ENCODE assay signal across 11 cellular contexts in genomic region chr6:11194399-11195274, GRCh38. TPM values are rescaled to one million over a fixed set of nuclear protein-coding genes. Genes with fewer than 3 reads are reported as not detected.
DNase-seq lines count a peak whose midpoint lies in the region; ATAC-seq and TF ChIP-seq lines count a peak whose summit lies in the region.
"Had no signal": no experiment of that assay in that cellular context is flagged by ENCODE, and none has a peak within 500 bp of the region (broad histone marks: within the 10 kb centered on the region; RNA-seq: fewer than 3 reads in every experiment).

No MANE protein-coding gene starts in this region.

- H3K4me3 Mint-ChIP-seq in naive thymus-derived CD4-positive, alpha-beta T cell, result no peak overlapping the region

- no peak overlapping the region for H3K4ac ChIP-seq in neuronal stem cell (ENCODE audit: low read length)

- DNase-seq in A673 (ENCODE audit: low spot score) (peak; percentile 91), adipocyte (ENCODE audit: low read depth) (peak; percentile 93), fibroblast of the conjunctiva (ENCODE audit: low read depth) (peak; percentile 88), neuronal stem cell (ENCODE audit: low spot score) (no peak), germinal center (ENCODE audit: low spot score) (no peak), NCI-H510A treated with DMSO at 0.1 percent for 48 hours (lab: John Stamatoyannopoulos, UW) (no peak)
- DNase-seq in activated effector memory CD4-positive, alpha-beta T cell treated with anti-CD3 and anti-CD28 coated beads, Interleukin-2, amount 50 U/mL, for 16 hours, result no peak
- no peak for DNase-seq in naive thymus-derived CD4-positive, alpha-beta T cell
- DNase-seq: AML-193 had no signal

- H3K14ac ChIP-seq in neuronal stem cell (ENCODE audit: low read length), result no peak overlapping the region

- no peak overlapping the region for H2BK12ac ChIP-seq in neuronal stem cell (ENCODE audit: low read length)

- H3K36me3 ChIP-seq in A673 (ENCODE audit: insufficient read depth, low read length, poor library complexity, severe bottlenecking) (no peaks in the 10 kb centered on the region), adipocyte (ENCODE audit: control insufficient read depth, insufficient read depth, low read length, severe bottlenecking) (peaks cover 56% of the 10 kb centered on the region), neuronal stem cell (replicated peaks in 1 of 2; ENCODE audit: control insufficient read depth in 2 of 2, insufficient read depth in 2 of 2, low read length in 2 of 2) (peaks cover 15 to 73% of the 10 kb centered on the region in 2 donors)
- H3K36me3 ChIP-seq in naive thymus-derived CD4-positive, alpha-beta T cell (ENCODE audit: control insufficient read depth in 2 of 3, insufficient read depth in 3 of 3, low read length in 3 of 3), result peaks cover 0 to 24% (median 8%) of the 10 kb centered on the region in 3 experiments

- POLR2A ChIA-PET in A673 (lab: Charles Lee; ENCODE audit: low non-redundant PET), result no interaction called here
- POLR2A ChIA-PET in naive thymus-derived CD4-positive, alpha-beta T cell (lab: Charles Lee), result no interaction called here

- intact Hi-C loops in A673 (cut with micrococcal nuclease; ENCODE audit: unreplicated experiment), result no loop called here
- intact Hi-C loops in naive thymus-derived CD4-positive, alpha-beta T cell (cut with micrococcal nuclease), result no loop called here

- H3K9me3 Mint-ChIP-seq in naive thymus-derived CD4-positive, alpha-beta T cell, result peaks cover 0 to 5% (median 0%) of the 10 kb centered on the region in 11 donors

- peaks cover 10 to 44% (median 25%) of the 10 kb centered on the region in 7 donors for H3K4me1 Mint-ChIP-seq in naive thymus-derived CD4-positive, alpha-beta T cell

- CTCF ChIA-PET in A673 (lab: Charles Lee), result no interaction called here
- CTCF ChIA-PET in naive thymus-derived CD4-positive, alpha-beta T cell (lab: Charles Lee), result interaction anchor here (0.5 kb wide), 1 partner anchor 48 kb away, joined by 3 read pairs; no protein-coding TSS in a partner anchor

- no peak overlapping the region for H2BK120ac ChIP-seq in neuronal stem cell (ENCODE audit: low read depth, low read length)

- H3K9me3 ChIP-seq in A673 (ENCODE audit: low read depth, low read length, poor library complexity, severe bottlenecking) (no peaks in the 10 kb centered on the region), adipocyte (ENCODE audit: control insufficient read depth, low read length) (no peaks in the 10 kb centered on the region), neuronal stem cell (replicated peaks in 1 of 2; ENCODE audit: control insufficient read depth in 2 of 2, insufficient read depth in 1 of 2, low read depth in 1 of 2, low read length in 2 of 2) (peaks cover 4 to 13% of the 10 kb centered on the region in 2 donors)
- no peaks in the 10 kb centered on the region for H3K9me3 ChIP-seq in naive thymus-derived CD4-positive, alpha-beta T cell (ENCODE audit: control insufficient read depth in 2 of 3, low read length in 3 of 3)
- H3K9me3 ChIP-seq: neutrophil had no signal

- no peak overlapping the region for H2AFZ ChIP-seq in neuronal stem cell (ENCODE audit: low read length)

- H3K27ac ChIP-seq in A673 (ENCODE audit: low read depth, low read length, poor library complexity, severe bottlenecking) (peak overlapping the region; percentile 66), neuronal stem cell (replicated peaks; ENCODE audit: low read length) (peak overlapping the region; percentile 17)
- H3K27ac ChIP-seq in naive thymus-derived CD4-positive, alpha-beta T cell (ENCODE audit: low read depth, low read length), result no peak overlapping the region
- H3K27ac ChIP-seq: neutrophil had no signal

- BruUV-seq in A673 (replicated peaks; lab: Mats Ljungman, UMichigan), result no TSS peak

- H3K18ac ChIP-seq in neuronal stem cell (ENCODE audit: low read length), result no peak overlapping the region

- H3K27me3 ChIP-seq in A673 (replicated peaks; ENCODE audit: insufficient read depth, low read depth, low read length, poor library complexity), result no peaks in the 10 kb centered on the region
- no peaks in the 10 kb centered on the region for H3K27me3 ChIP-seq in adipocyte (replicated peaks; ENCODE audit: control insufficient read depth, insufficient read depth, low read length)
- H3K27me3 ChIP-seq in neuronal stem cell (ENCODE audit: control insufficient read depth in 3 of 3, insufficient read depth in 3 of 3, low read depth in 1 of 3, low read length in 3 of 3), result no peaks in the 10 kb centered on the region
- no peaks in the 10 kb centered on the region for H3K27me3 ChIP-seq in naive thymus-derived CD4-positive, alpha-beta T cell (ENCODE audit: control insufficient read depth in 2 of 2, insufficient read depth in 2 of 2, low read length in 2 of 2)
- H3K27me3 ChIP-seq: neutrophil had no signal

- no peak overlapping the region for H2BK15ac ChIP-seq in neuronal stem cell (ENCODE audit: low read length)

- no peak overlapping the region for H4K91ac ChIP-seq in neuronal stem cell (ENCODE audit: low read depth, low read length, poor library complexity)

- peaks cover 17 to 69% (median 55%) of the 10 kb centered on the region in 5 donors for H3K36me3 Mint-ChIP-seq in naive thymus-derived CD4-positive, alpha-beta T cell

- no peaks in the 10 kb centered on the region for H3K79me1 ChIP-seq in neuronal stem cell (ENCODE audit: low read depth, low read length)

- H3K27ac Mint-ChIP-seq in naive thymus-derived CD4-positive, alpha-beta T cell, result peak overlapping the region in 1 of 9 donors; percentile 59

- H3K9ac ChIP-seq in adipocyte (ENCODE audit: low read length) (no peak overlapping the region), neuronal stem cell (ENCODE audit: low read depth, low read length, poor library complexity) (no peak overlapping the region)

- H2BK5ac ChIP-seq in neuronal stem cell (ENCODE audit: low read length), result no peak overlapping the region

- H3K4me1 ChIP-seq in A673 (ENCODE audit: insufficient read depth, low read length, poor library complexity, severe bottlenecking) (peaks cover 52% of the 10 kb centered on the region), adipocyte (ENCODE audit: control insufficient read depth, insufficient read depth, low read length) (peaks cover 45% of the 10 kb centered on the region), neuronal stem cell (ENCODE audit: control insufficient read depth in 2 of 2, insufficient read depth in 1 of 2, low read depth in 1 of 2, low read length in 2 of 2) (peaks cover 15 to 31% of the 10 kb centered on the region in 2 donors)
- H3K4me1 ChIP-seq in naive thymus-derived CD4-positive, alpha-beta T cell (ENCODE audit: control insufficient read depth in 2 of 2, insufficient read depth in 2 of 2, low read length in 2 of 2), result peaks cover 7 to 11% of the 10 kb centered on the region in 2 donors

- no peak for TF ChIP-seq CTCF in A673 (conservative IDR thresholded peaks at IDR 0.05; ENCODE audit: low read depth, low read length)

- H3K23ac ChIP-seq in neuronal stem cell (ENCODE audit: low read depth, low read length, poor library complexity), result no peak overlapping the region

- no CpG with 5 or more reads among the region's 12 CpGs for WGBS in neuronal stem cell (ENCODE audit: extremely low coverage in 2 of 2, insufficient read length in 2 of 2, insufficient replicate concordance in 1 of 2), 2 donors

- H3K4me3 ChIP-seq in A673 (ENCODE audit: low read depth, low read length, poor library complexity, severe bottlenecking) (peak overlapping the region; percentile 19), adipocyte (ENCODE audit: low read length) (no peak overlapping the region), neuronal stem cell (ENCODE audit: low read length in 2 of 2) (no peak overlapping the region)
- H3K4me3 ChIP-seq in naive thymus-derived CD4-positive, alpha-beta T cell (ENCODE audit: low read length), result no peak overlapping the region

- no peak overlapping the region for H3K4me2 ChIP-seq in neuronal stem cell (ENCODE audit: insufficient read depth, low read length, poor library complexity, severe bottlenecking)

- H3K27me3 Mint-ChIP-seq in naive thymus-derived CD4-positive, alpha-beta T cell, result no peaks in the 10 kb centered on the region

- no peak overlapping the region for H4K8ac ChIP-seq in neuronal stem cell (ENCODE audit: low read depth, low read length)

- no peak for ATAC-seq in naive thymus-derived CD4-positive, alpha-beta T cell
- ATAC-seq: esophagus mucosa had no signal

- H2AK5ac ChIP-seq in neuronal stem cell (ENCODE audit: low read depth, low read length), result no peak overlapping the region

RNA-seq across cellular contexts. Expression of gene NEDD9, which starts 37.8 kb away (rescaled TPM):
- 5.6 and 6.6 TPM in 2 replicates for total RNA-seq in A673 (2021)
- polyA plus RNA-seq in neuronal stem cell (2013, experiment 1 of 2), result 6.2 TPM
- 6.4 TPM for polyA plus RNA-seq in neuronal stem cell (2013, experiment 2 of 2)
- 10 to 100 TPM; 29.4 to 62.9 (median 40.2) TPM for total RNA-seq in naive thymus-derived CD4-positive, alpha-beta T cell
- polyA plus RNA-seq in naive thymus-derived CD4-positive, alpha-beta T cell, result 10 to 100 TPM; 14.2 to 30.7 TPM

Comparison
In these comparisons a context has a peak if more than half of its experiments do, and no peak if none do; other contexts are left out.
1. DNase-seq: peak in A673 (single experiment), adipocyte (single experiment) and fibroblast of the conjunctiva (single experiment); none in neuronal stem cell (single experiment), activated effector memory CD4-positive, alpha-beta T cell treated with anti-CD3 and anti-CD28 coated beads, Interleukin-2, amount 50 U/mL, for 16 hours (single experiment), naive thymus-derived CD4-positive, alpha-beta T cell (0 of 9), germinal center (single experiment) and NCI-H510A treated with DMSO at 0.1 percent for 48 hours (single experiment).